ENCODE assay signal across 1 cellular context in the genomic region with DNA sequence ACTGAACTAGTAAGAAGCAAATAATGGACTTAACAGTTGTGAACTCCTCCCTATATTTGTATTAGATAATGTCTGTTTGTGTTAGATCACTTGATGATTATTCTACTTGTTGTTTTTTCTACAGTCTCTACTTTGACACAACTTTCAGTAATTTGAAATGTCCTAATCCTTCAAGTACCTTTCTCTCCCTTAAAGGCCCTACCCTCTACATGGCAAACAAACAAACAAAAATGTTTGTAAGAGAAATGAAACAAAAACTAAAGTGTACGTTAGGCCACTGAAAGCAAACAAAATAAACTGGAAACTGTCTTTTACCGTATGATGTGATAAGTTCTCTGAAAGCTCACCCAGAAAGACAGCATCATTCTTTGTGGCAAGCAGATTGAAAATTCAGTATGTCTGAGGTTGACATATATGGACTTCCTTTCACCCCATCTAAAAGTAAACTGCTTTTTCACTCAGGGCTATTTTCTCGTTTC.
TF ChIP-seq lines count a peak whose summit lies in the region.

No MANE protein-coding gene starts in this region.

TF ChIP-seq in GM23338, 12 proteins besides CTCF, POLR2A, EP300 and RAD21 (continued from another document):
- TF ChIP-seq, protein P1, sequence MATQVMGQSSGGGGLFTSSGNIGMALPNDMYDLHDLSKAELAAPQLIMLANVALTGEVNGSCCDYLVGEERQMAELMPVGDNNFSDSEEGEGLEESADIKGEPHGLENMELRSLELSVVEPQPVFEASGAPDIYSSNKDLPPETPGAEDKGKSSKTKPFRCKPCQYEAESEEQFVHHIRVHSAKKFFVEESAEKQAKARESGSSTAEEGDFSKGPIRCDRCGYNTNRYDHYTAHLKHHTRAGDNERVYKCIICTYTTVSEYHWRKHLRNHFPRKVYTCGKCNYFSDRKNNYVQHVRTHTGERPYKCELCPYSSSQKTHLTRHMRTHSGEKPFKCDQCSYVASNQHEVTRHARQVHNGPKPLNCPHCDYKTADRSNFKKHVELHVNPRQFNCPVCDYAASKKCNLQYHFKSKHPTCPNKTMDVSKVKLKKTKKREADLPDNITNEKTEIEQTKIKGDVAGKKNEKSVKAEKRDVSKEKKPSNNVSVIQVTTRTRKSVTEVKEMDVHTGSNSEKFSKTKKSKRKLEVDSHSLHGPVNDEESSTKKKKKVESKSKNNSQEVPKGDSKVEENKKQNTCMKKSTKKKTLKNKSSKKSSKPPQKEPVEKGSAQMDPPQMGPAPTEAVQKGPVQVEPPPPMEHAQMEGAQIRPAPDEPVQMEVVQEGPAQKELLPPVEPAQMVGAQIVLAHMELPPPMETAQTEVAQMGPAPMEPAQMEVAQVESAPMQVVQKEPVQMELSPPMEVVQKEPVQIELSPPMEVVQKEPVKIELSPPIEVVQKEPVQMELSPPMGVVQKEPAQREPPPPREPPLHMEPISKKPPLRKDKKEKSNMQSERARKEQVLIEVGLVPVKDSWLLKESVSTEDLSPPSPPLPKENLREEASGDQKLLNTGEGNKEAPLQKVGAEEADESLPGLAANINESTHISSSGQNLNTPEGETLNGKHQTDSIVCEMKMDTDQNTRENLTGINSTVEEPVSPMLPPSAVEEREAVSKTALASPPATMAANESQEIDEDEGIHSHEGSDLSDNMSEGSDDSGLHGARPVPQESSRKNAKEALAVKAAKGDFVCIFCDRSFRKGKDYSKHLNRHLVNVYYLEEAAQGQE (IDR thresholded peaks at IDR 0.05; ENCODE audit: unreplicated experiment): no peak
- TF ChIP-seq JUNB (IDR thresholded peaks at IDR 0.05; ENCODE audit: unreplicated experiment) (no peak), EZH2 (IDR thresholded peaks at IDR 0.05; ENCODE audit: low read depth, unreplicated experiment) (no peak), ZNF114 (CRISPR knock-in tag; IDR thresholded peaks at IDR 0.05) (no peak)
